ENCODE assay signal across 20 cellular contexts in genomic region chr9:35522725-35523124, GRCh38. TPM values are rescaled to one million over a fixed set of nuclear protein-coding genes. Genes with fewer than 3 reads are reported as not detected.
DNase-seq lines count a peak whose midpoint lies in the region; ATAC-seq and TF ChIP-seq lines count a peak whose summit lies in the region.
"Had no signal": no experiment of that assay in that cellular context is flagged by ENCODE, and none has a peak within 500 bp of the region (broad histone marks: within the 10 kb centered on the region; RNA-seq: fewer than 3 reads in every experiment).

No MANE protein-coding gene starts in this region.

- H3K27ac ChIP-seq in Panc1 (ENCODE audit: low read length) (peak overlapping the region; percentile 100), body of pancreas (peak overlapping the region in 3 of 4 donors; percentile 9 to 86 (median 83)), osteoblast (ENCODE audit: low read depth, low read length) (peak overlapping the region; percentile 97), temporal lobe (ENCODE audit: low read depth, low read length) (peak overlapping the region; percentile 54)
- H3K27ac ChIP-seq: HL-60 had no signal

- intact Hi-C loops in Panc1 (cut with micrococcal nuclease; ENCODE audit: unreplicated experiment), result no loop called here
- intact Hi-C loops in body of pancreas (cut with DNase I), result no loop called here

- POLR2A ChIA-PET in Panc1 (lab: Charles Lee), result no interaction called here

- H3K27ac Mint-ChIP-seq in endothelial cell (ENCODE audit: unreplicated experiment), result no peak overlapping the region
- H3K27ac Mint-ChIP-seq: activated naive CD8-positive, alpha-beta T cell treated with anti-CD3 and anti-CD28 coated beads, Interleukin-2, amount 10 ng/mL, durations not matched to agents 7 days and 5 days; memory B cell; progenitor cell of endocrine pancreas had no signal

- H4K20me1 ChIP-seq in osteoblast (ENCODE audit: insufficient read depth, low read length), result peaks cover 4% of the 10 kb centered on the region

- no peaks in the 10 kb centered on the region for H3K36me3 ChIP-seq in Panc1 (ENCODE audit: control insufficient read depth, insufficient read depth, low read length)
- no peaks in the 10 kb centered on the region for H3K36me3 ChIP-seq in body of pancreas (replicated peaks in 1 of 2; ENCODE audit: insufficient read depth in 1 of 2, low read depth in 2 of 2)
- H3K36me3 ChIP-seq in osteoblast (ENCODE audit: insufficient read depth, low read length), result peaks cover 3% of the 10 kb centered on the region

- H3K4me3 ChIP-seq in Panc1 (ENCODE audit: low read depth in 2 of 2, low read length in 2 of 2) (no peak overlapping the region), body of pancreas (no peak overlapping the region), osteoblast (ENCODE audit: insufficient read depth, low read length) (no peak overlapping the region)
- H3K4me3 ChIP-seq: heart left ventricle had no signal

- DNase-seq in Panc1 (ENCODE audit: low read depth, low spot score) (no peak), body of pancreas (no peak), osteoblast (ENCODE audit: insufficient read length, low spot score, missing footprints) (no peak), endothelial cell (ENCODE audit: low spot score) (no peak), NCI-H345 treated with DMSO at 0.1 percent for 48 hours (lab: John Stamatoyannopoulos, UW; ENCODE audit: unreplicated experiment) (no peak), AG08396 (ENCODE audit: low spot score) (no peak)
- DNase-seq: activated CD4-positive, alpha-beta T cell treated with anti-CD3 and anti-CD28 coated beads for 4 hours; activated CD8-positive, alpha-beta memory T cell treated with anti-CD3 and anti-CD28 coated beads for 24 hours; activated effector memory CD4-positive, alpha-beta T cell treated with anti-CD3 and anti-CD28 coated beads, Interleukin-2, amount 50 U/mL, for 16 hours; activated naive CD8-positive, alpha-beta T cell treated with anti-CD3 and anti-CD28 coated beads, Interleukin-2, amount 10 ng/mL, durations not matched to agents 7 days and 5 days; effector CD8-positive, alpha-beta T cell; heart left ventricle; Kasumi-1; NCI-H146; stimulated activated CD4-positive, alpha-beta T cell treated with anti-CD3 and anti-CD28 coated beads, Interleukin-2, amount 100 ng/mL, for 24 hours had no signal

- no peak for TF ChIP-seq POLR2A in body of pancreas (IDR thresholded peaks at IDR 0.05)

- in situ Hi-C loops in Panc1 (cut with HindIII; ENCODE audit: low pct_unique_long_range_greater_than_20kb, low sequenced_read_pairs), result no loop called here

- H2AFZ ChIP-seq in osteoblast (ENCODE audit: low read length), result no peak overlapping the region

- peaks cover 68% of the 10 kb centered on the region for H3K4me1 ChIP-seq in Panc1 (ENCODE audit: control insufficient read depth, insufficient read depth, low read length)
- peaks cover 77% of the 10 kb centered on the region for H3K4me1 ChIP-seq in body of pancreas
- H3K4me1 ChIP-seq in osteoblast (ENCODE audit: insufficient read depth, low read length), result peaks cover 68% of the 10 kb centered on the region

- peaks cover 83% of the 10 kb centered on the region for H3K79me2 ChIP-seq in osteoblast (ENCODE audit: insufficient read depth, low read length)

- H3K27me3 ChIP-seq in Panc1 (ENCODE audit: control insufficient read depth, insufficient read depth, low read length) (no peaks in the 10 kb centered on the region), body of pancreas (no peaks in the 10 kb centered on the region), osteoblast (ENCODE audit: insufficient read depth, low read length) (no peaks in the 10 kb centered on the region)
- H3K27me3 ChIP-seq: heart left ventricle had no signal

- H3K9me3 Mint-ChIP-seq in endothelial cell (ENCODE audit: unreplicated experiment), result no peaks in the 10 kb centered on the region
- H3K9me3 Mint-ChIP-seq: activated naive CD8-positive, alpha-beta T cell treated with anti-CD3 and anti-CD28 coated beads, Interleukin-2, amount 10 ng/mL, durations not matched to agents 7 days and 5 days; CD14-positive monocyte; memory B cell had no signal

- H3K4me1 Mint-ChIP-seq in endothelial cell (ENCODE audit: unreplicated experiment), result peaks cover 27% of the 10 kb centered on the region

- H3K9me3 ChIP-seq in Panc1 (ENCODE audit: control insufficient read depth, insufficient read depth, low read depth, low read length) (no peaks in the 10 kb centered on the region), body of pancreas (no peaks in the 10 kb centered on the region), osteoblast (ENCODE audit: low read depth, low read length) (no peaks in the 10 kb centered on the region)
- H3K9me3 ChIP-seq: heart left ventricle had no signal

- ATAC-seq in Panc1, result no peak
- ATAC-seq in body of pancreas, result no peak
- ATAC-seq: heart left ventricle had no signal

- H3K4me2 ChIP-seq in osteoblast (ENCODE audit: insufficient read depth, low read length), result no peak overlapping the region

- no peaks in the 10 kb centered on the region for H3K36me3 Mint-ChIP-seq in endothelial cell (ENCODE audit: low read depth, unreplicated experiment)
- H3K36me3 Mint-ChIP-seq: activated naive CD8-positive, alpha-beta T cell treated with anti-CD3 and anti-CD28 coated beads, Interleukin-2, amount 10 ng/mL, durations not matched to agents 7 days and 5 days; memory B cell had no signal

- CTCF ChIA-PET in Panc1 (lab: Charles Lee), result interaction anchor here (0.6 kb wide), 1 partner anchor 228 kb away, joined by 3 read pairs; no protein-coding TSS in a partner anchor

- H3K4me3 Mint-ChIP-seq in endothelial cell (ENCODE audit: unreplicated experiment), result no peak overlapping the region
- H3K4me3 Mint-ChIP-seq: activated naive CD8-positive, alpha-beta T cell treated with anti-CD3 and anti-CD28 coated beads, Interleukin-2, amount 10 ng/mL, durations not matched to agents 7 days and 5 days; CD14-positive monocyte; memory B cell had no signal

- 22 to 30% methylated on average over 1 of the region's 1 CpG for WGBS in body of pancreas, 2 donors

- no peak for TF ChIP-seq CTCF in Panc1 (IDR thresholded peaks at IDR 0.05)
- TF ChIP-seq CTCF in body of pancreas (IDR thresholded peaks at IDR 0.05), result no peak
- no peak for TF ChIP-seq CTCF in osteoblast (IDR thresholded peaks at IDR 0.05; ENCODE audit: extremely low read depth, low read depth, low read length)
- no peak for TF ChIP-seq CTCF in endothelial cell (IDR thresholded peaks at IDR 0.05; ENCODE audit: unreplicated experiment)

- H3K27me3 Mint-ChIP-seq in endothelial cell (ENCODE audit: unreplicated experiment), result no peaks in the 10 kb centered on the region
- H3K27me3 Mint-ChIP-seq: activated naive CD8-positive, alpha-beta T cell treated with anti-CD3 and anti-CD28 coated beads, Interleukin-2, amount 10 ng/mL, durations not matched to agents 7 days and 5 days; memory B cell; progenitor cell of endocrine pancreas had no signal

- BruUV-seq in Panc1 (replicated peaks; lab: Mats Ljungman, UMichigan), result no TSS peak

RNA-seq across cellular contexts. Expression of gene RUSC2, which starts 32.8 kb away (rescaled TPM):
- total RNA-seq in Panc1 (2021; ENCODE audit: unreplicated experiment), result 49.9 TPM
- 30.4 TPM for polyA plus RNA-seq in Panc1 (2012; ENCODE audit: insufficient read length)
- 10 to 100 TPM; 16.9 to 27.4 TPM for total RNA-seq in body of pancreas
- 25.0 and 28.6 TPM in 2 replicates for total RNA-seq in osteoblast
- 45.2 TPM for total RNA-seq in temporal lobe
- total RNA-seq in endothelial cell (ENCODE audit: unreplicated experiment), result 22.3 TPM
